Comparison of ENCODE assay signal across 28 cellular contexts in genomic region chr1:237931631-237932030, GRCh38. TPM values are rescaled to one million over a fixed set of nuclear protein-coding genes. Genes with fewer than 3 reads are reported as not detected.
DNase-seq lines count a peak whose midpoint lies in the region; ATAC-seq, FAIRE-seq and TF ChIP-seq lines count a peak whose summit lies in the region.
"Had no signal": no experiment of that assay in that cellular context is flagged by ENCODE, and none has a peak within 500 bp of the region (broad histone marks: within the 10 kb centered on the region; RNA-seq: fewer than 3 reads in every experiment).

No MANE protein-coding gene starts in this region.

- no peak overlapping the region for H3K4me3 ChIP-seq in mammary epithelial cell (replicated peaks in 1 of 3; ENCODE audit: insufficient read depth in 1 of 3, low read depth in 2 of 3, low read length in 3 of 3)
- H3K4me3 ChIP-seq in H1 (ENCODE audit: extremely low read depth in 1 of 4, insufficient read depth in 2 of 4, low read depth in 3 of 4, low read length in 4 of 4) = no peak overlapping the region
- H3K4me3 ChIP-seq in MG63 = no peak overlapping the region
- no peak overlapping the region for H3K4me3 ChIP-seq in CD8-positive, alpha-beta memory T cell (ENCODE audit: low read length)
- H3K4me3 ChIP-seq: BLaER1, GM12878, GM23338 had no signal

- H3K56ac ChIP-seq in H1 (replicated peaks; ENCODE audit: insufficient read length, low read depth, low read length) = no peak overlapping the region

- no peak overlapping the region for H4K5ac ChIP-seq in H1 (ENCODE audit: insufficient read length, low read depth, low read length)

- DNase-seq in MCF 10A (ENCODE audit: unreplicated experiment) (no peak), mammary epithelial cell (no peak), UCSD-AML1 (lab: John Stamatoyannopoulos, UW; ENCODE audit: unreplicated experiment) (peak; percentile 13), H1 (ENCODE audit: low read depth in 1 of 2, low spot score in 2 of 2) (no peak), MG63 (no peak)
- no peak for DNase-seq in CD8-positive, alpha-beta memory T cell
- DNase-seq: 8988T; CD4-positive, alpha-beta memory T cell; COR-L47; DMS 273 treated with DMSO at 0.1 percent for 48 hours; DMS53; DND-41; EL; H7; HFFc6 had no signal

- TF ChIP-seq RAD21 in H1 (IDR thresholded peaks at IDR 0.05 in 1 of 2, conservative IDR thresholded peaks at IDR 0.05 in 1 of 2; ENCODE audit: low read depth in 2 of 2, low read length in 2 of 2) = no peak

- TF ChIP-seq POLR2A in H1 (IDR thresholded peaks at IDR 0.05; ENCODE audit: control extremely low read depth in 1 of 2, low read depth in 2 of 2, low read length in 2 of 2) = no peak

- TF ChIP-seq CTCF in MCF 10A (IDR thresholded peaks at IDR 0.05; ENCODE audit: unreplicated experiment) = no peak
- TF ChIP-seq CTCF in mammary epithelial cell (conservative IDR thresholded peaks at IDR 0.05 in 1 of 2, IDR thresholded peaks at IDR 0.05 in 1 of 2; ENCODE audit: extremely low read depth in 1 of 2, insufficient read depth in 1 of 2, low read depth in 1 of 2, low read length in 2 of 2) = no peak
- TF ChIP-seq CTCF in H1 (IDR thresholded peaks at IDR 0.05; ENCODE audit: control extremely low read depth in 1 of 3, insufficient read depth in 1 of 3, low read depth in 1 of 3, low read length in 3 of 3) = no peak

- peak overlapping the region; percentile 21 for H3K27ac Mint-ChIP-seq in MCF 10A (ENCODE audit: low read depth, unreplicated experiment)
- no peak overlapping the region for H3K27ac Mint-ChIP-seq in CD8-positive, alpha-beta memory T cell
- H3K27ac Mint-ChIP-seq: CD14-positive monocyte; CD4-positive, alpha-beta memory T cell; GM23338; HFFc6; IgD-negative memory B cell had no signal

- no peaks in the 10 kb centered on the region for H3K23me2 ChIP-seq in H1 (ENCODE audit: low read depth, low read length)

- H3K4me3 Mint-ChIP-seq in MCF 10A (ENCODE audit: unreplicated experiment) = no peak overlapping the region
- H3K4me3 Mint-ChIP-seq in CD8-positive, alpha-beta memory T cell = no peak overlapping the region
- H3K4me3 Mint-ChIP-seq: CD14-positive monocyte; CD4-positive, alpha-beta memory T cell; GM23338; HFFc6; IgD-negative memory B cell had no signal

- ATAC-seq in HG02938 (IDR thresholded peaks at IDR 0.05; ENCODE audit: unreplicated experiment) = no peak
- ATAC-seq: GM12878, GM23338, HCT116, HepG2 had no signal

- H3K9me3 ChIP-seq in mammary epithelial cell (replicated peaks; ENCODE audit: insufficient read depth, low read length) = no peaks in the 10 kb centered on the region
- no peaks in the 10 kb centered on the region for H3K9me3 ChIP-seq in H1 (ENCODE audit: insufficient read depth in 2 of 2, low read depth in 1 of 2, low read length in 1 of 2)
- H3K9me3 ChIP-seq in MG63 = no peaks in the 10 kb centered on the region
- H3K9me3 ChIP-seq in CD8-positive, alpha-beta memory T cell (ENCODE audit: low read length) = no peaks in the 10 kb centered on the region
- H3K9me3 ChIP-seq: BLaER1 had no signal

- no peak overlapping the region for H4K8ac ChIP-seq in H1 (ENCODE audit: extremely low read depth, insufficient read depth, low read length)

- H3K27me3 ChIP-seq in mammary epithelial cell (ENCODE audit: insufficient read depth, low read length) (no peaks in the 10 kb centered on the region), H1 (replicated peaks in 1 of 4; ENCODE audit: control insufficient read depth in 3 of 4, extremely low read depth in 1 of 4, insufficient read depth in 3 of 4, low read length in 3 of 4) (no peaks in the 10 kb centered on the region), MG63 (no peaks in the 10 kb centered on the region)
- H3K27me3 ChIP-seq in CD8-positive, alpha-beta memory T cell (ENCODE audit: insufficient read depth, low read length, poor library complexity, severe bottlenecking) = no peaks in the 10 kb centered on the region
- H3K27me3 ChIP-seq: BLaER1 had no signal

- POLR2A ChIA-PET in MCF 10A (lab: Yijun Ruan, JAX) (no interaction called here), H1 (lab: Charles Lee; ENCODE audit: partially characterized antibody) (interaction anchor here (0.5 kb wide), 1 partner anchor 95 kb away, joined by 3 read pairs; no protein-coding TSS in a partner anchor)
- POLR2A ChIA-PET in CD8-positive, alpha-beta memory T cell (lab: Charles Lee) = no interaction called here

- H3K4ac ChIP-seq in H1 (replicated peaks; ENCODE audit: insufficient read length, low read depth, low read length) = no peak overlapping the region

- H2BK15ac ChIP-seq in H1 (ENCODE audit: low read length) = no peak overlapping the region

- H3K9ac ChIP-seq in mammary epithelial cell (ENCODE audit: insufficient read depth, low read length) (no peak overlapping the region), H1 (replicated peaks in 1 of 4; ENCODE audit: extremely low read depth in 1 of 4, low read depth in 3 of 4, low read length in 3 of 4) (no peak overlapping the region)
- H3K9ac ChIP-seq: BLaER1 had no signal

- CTCF ChIA-PET in MCF 10A (lab: Yijun Ruan, JAX) (interaction anchor here (0.8 to 1.4 kb wide), 5 partner anchors 13 to 300 kb away, joined by 3 to 4 read pairs (median 3); no protein-coding TSS in a partner anchor), mammary epithelial cell (lab: Charles Lee; ENCODE audit: low non-redundant PET) (no interaction called here), H1 (lab: Charles Lee; ENCODE audit: partially characterized antibody) (interaction anchor here (0.6 to 1.4 kb wide), 4 partner anchors 9 to 80 kb away, joined by 3 to 6 read pairs (median 4); no protein-coding TSS in a partner anchor)
- CTCF ChIA-PET in CD8-positive, alpha-beta memory T cell (lab: Charles Lee) = no interaction called here

- no peak overlapping the region for H3K18ac ChIP-seq in H1 (ENCODE audit: extremely low read depth, low read length)

- H3K36me3 Mint-ChIP-seq in MCF 10A (ENCODE audit: insufficient read depth, unreplicated experiment) = no peaks in the 10 kb centered on the region
- no peaks in the 10 kb centered on the region for H3K36me3 Mint-ChIP-seq in CD8-positive, alpha-beta memory T cell
- H3K36me3 Mint-ChIP-seq: CD14-positive monocyte; CD4-positive, alpha-beta memory T cell; IgD-negative memory B cell had no signal

- H3K27ac ChIP-seq in mammary epithelial cell (ENCODE audit: insufficient read depth, low read depth, low read length) (no peak overlapping the region), H1 (ENCODE audit: low read depth, low read length) (no peak overlapping the region)
- no peak overlapping the region for H3K27ac ChIP-seq in CD8-positive, alpha-beta memory T cell (ENCODE audit: low read depth, low read length)
- H3K27ac ChIP-seq: BLaER1 had no signal

- H3K4me2 ChIP-seq in mammary epithelial cell (ENCODE audit: insufficient read depth, low read depth, low read length) = no peak overlapping the region
- no peak overlapping the region for H3K4me2 ChIP-seq in H1 (ENCODE audit: insufficient read depth in 1 of 2, low read depth in 2 of 2, low read length in 2 of 2)
- H3K4me2 ChIP-seq: BLaER1, GM23338 had no signal

- BruUV-seq in MCF 10A (replicated peaks; lab: Mats Ljungman, UMichigan) = no TSS peak
- BruUV-seq in mammary epithelial cell (replicated peaks; lab: Mats Ljungman, UMichigan) = no TSS peak

- no peak overlapping the region for H3K14ac ChIP-seq in H1 (ENCODE audit: insufficient read length)

- H3K4me1 Mint-ChIP-seq in MCF 10A (ENCODE audit: insufficient read depth, unreplicated experiment) = peaks cover 8% of the 10 kb centered on the region
- no peaks in the 10 kb centered on the region for H3K4me1 Mint-ChIP-seq in CD8-positive, alpha-beta memory T cell
- H3K4me1 Mint-ChIP-seq: CD14-positive monocyte; CD4-positive, alpha-beta memory T cell; GM23338; IgD-negative memory B cell had no signal

- no peak overlapping the region for H2BK5ac ChIP-seq in H1 (ENCODE audit: low read depth, low read length)

- H2BK20ac ChIP-seq in H1 (ENCODE audit: low read length) = no peak overlapping the region

- no peak overlapping the region for H3K23ac ChIP-seq in H1 (ENCODE audit: insufficient read length)

- H3K27me3 Mint-ChIP-seq in MCF 10A (ENCODE audit: insufficient read depth, unreplicated experiment) = no peaks in the 10 kb centered on the region
- H3K27me3 Mint-ChIP-seq in CD8-positive, alpha-beta memory T cell = no peaks in the 10 kb centered on the region
- H3K27me3 Mint-ChIP-seq: CD4-positive, alpha-beta memory T cell; IgD-negative memory B cell had no signal

- H2AFZ ChIP-seq in mammary epithelial cell (ENCODE audit: low read depth, low read length) (no peak overlapping the region), H1 (ENCODE audit: low read length) (0 out of 2 replicates have a peak overlapping the region, but pooled peaks have one; percentile 79)
- H2AFZ ChIP-seq: GM23338 had no signal

- no peak overlapping the region for H2AK5ac ChIP-seq in H1 (ENCODE audit: low read depth, low read length)

- no peaks in the 10 kb centered on the region for H4K20me1 ChIP-seq in mammary epithelial cell (ENCODE audit: insufficient read depth, low read length)
- peaks cover 0 to 1% of the 10 kb centered on the region in 2 experiments for H4K20me1 ChIP-seq in H1 (replicated peaks in 1 of 2; ENCODE audit: control insufficient read depth in 1 of 2, insufficient read depth in 2 of 2, low read length in 2 of 2)
- H4K20me1 ChIP-seq: BLaER1 had no signal

- dilution Hi-C loops in mammary epithelial cell (cut with HindIII; ENCODE audit: low sequenced_read_pairs) = no loop called here

- H2BK12ac ChIP-seq in H1 (ENCODE audit: low read depth, low read length) = no peak overlapping the region

- H3K79me1 ChIP-seq in H1 (ENCODE audit: low read depth, low read length) = no peaks in the 10 kb centered on the region

- peaks cover 17% of the 10 kb centered on the region for H3K4me1 ChIP-seq in mammary epithelial cell (ENCODE audit: insufficient read depth, low read length)
- no peaks in the 10 kb centered on the region for H3K4me1 ChIP-seq in H1 (replicated peaks in 1 of 4; ENCODE audit: control insufficient read depth in 3 of 4, insufficient read depth in 4 of 4, low read length in 3 of 4)
- H3K4me1 ChIP-seq in CD8-positive, alpha-beta memory T cell (ENCODE audit: insufficient read depth, low read length) = no peaks in the 10 kb centered on the region
- H3K4me1 ChIP-seq: BLaER1 had no signal

- H2BK120ac ChIP-seq in H1 (replicated peaks; ENCODE audit: low read depth, low read length) = no peak overlapping the region

- no peaks in the 10 kb centered on the region for H3K79me2 ChIP-seq in mammary epithelial cell (ENCODE audit: insufficient read depth, low read length)
- H3K79me2 ChIP-seq in H1 (ENCODE audit: control insufficient read depth in 1 of 2, insufficient read depth in 2 of 2, low read length in 2 of 2) = no peaks in the 10 kb centered on the region

- in situ Hi-C loops in mammary epithelial cell (cut with MboI; ENCODE audit: low sequenced_read_pairs in 2 of 2) = no loop called here

- no peaks in the 10 kb centered on the region for H3K36me3 ChIP-seq in mammary epithelial cell (ENCODE audit: insufficient read depth, low read length)
- no peaks in the 10 kb centered on the region for H3K36me3 ChIP-seq in H1 (ENCODE audit: control insufficient read depth in 2 of 4, insufficient read depth in 4 of 4, low read length in 3 of 4)
- H3K36me3 ChIP-seq in MG63 = no peaks in the 10 kb centered on the region
- no peaks in the 10 kb centered on the region for H3K36me3 ChIP-seq in CD8-positive, alpha-beta memory T cell (ENCODE audit: insufficient read depth, low read length)
- H3K36me3 ChIP-seq: BLaER1 had no signal

- no peaks in the 10 kb centered on the region for H3K9me3 Mint-ChIP-seq in MCF 10A (ENCODE audit: unreplicated experiment)
- peaks cover 0 to 4% (median 0%) of the 10 kb centered on the region in 5 donors for H3K9me3 Mint-ChIP-seq in CD8-positive, alpha-beta memory T cell
- H3K9me3 Mint-ChIP-seq: GM23338, HFFc6 had no signal

- intact Hi-C loops in MCF 10A (cut with micrococcal nuclease) = no loop called here
- intact Hi-C loops in mammary epithelial cell (cut with micrococcal nuclease) = loop anchor here (5.0 kb wide), 1 partner anchor 131 kb away; no protein-coding TSS in a partner anchor

- WGBS in mammary epithelial cell (ENCODE audit: low coverage, missing lambda C conversion rate) = 95% methylated on average over 4 of the region's 4 CpGs
- 98% methylated on average over 4 of the region's 4 CpGs; no CpG with 5 or more reads in 1 of the 2 experiments for whole genome bisulfite sequencing in H1 (ENCODE audit: extremely low coverage in 1 of 2, insufficient coverage in 1 of 2, insufficient read length in 1 of 2, insufficient replicate concordance in 2 of 2, low coverage in 1 of 2, low lambda C conversion rate in 2 of 2, missing lambda C conversion rate in 1 of 2), 2 experiments

- FAIRE-seq in H1 (lab: Jason Lieb, UNC) = no peak
- FAIRE-seq: GM12878, GM19239, HepG2, HTR-8/SVneo had no signal

- no peak overlapping the region for H4K91ac ChIP-seq in H1 (replicated peaks; ENCODE audit: insufficient read length, low read length)

- no peak for TF ChIP-seq EP300 in H1 (IDR thresholded peaks at IDR 0.05; ENCODE audit: borderline replicate concordance in 1 of 2, low read depth in 2 of 2, low read length in 2 of 2)

RNA-seq across cellular contexts. Expression of gene ZP4, which starts 40.9 kb away (rescaled TPM):
- total RNA-seq in MCF 10A (2022) (not detected in 2 replicates), mammary epithelial cell (under 1 TPM in 1 of 2 donors, not detected in 1; 0.71 TPM)
- polyA plus RNA-seq in mammary epithelial cell (0.36 TPM), H1 (2011; rRNA removed) (not detected in 2 replicates)
- polyA minus RNA-seq in mammary epithelial cell = 4.1 TPM
- total RNA-seq in H1 (2021; fragmentation: NEBNext Ultra II Directional; extraction: Animal tissue kit (Norgen Biotek cat#: 25700)) = not detected in 2 replicates
- not detected for polyA plus RNA-seq in H1 (2011; cell fraction: cytosol; rRNA removed)
- polyA plus RNA-seq in H1 (2011; cell fraction: nucleus; rRNA removed) = not detected
- not detected in 4 replicates for polyA plus RNA-seq in H1 (2012, experiment 1 of 2)
- not detected for polyA plus RNA-seq in H1 (2012, experiment 2 of 2)
- not detected for polyA plus RNA-seq in H1 (2013, experiment 1 of 2)
- not detected for polyA plus RNA-seq in H1 (2013, experiment 2 of 2)
- 0.12 TPM in 1 of 2 replicates, not detected in the other for polyA minus RNA-seq in H1 (2011; rRNA and poly(A)+ RNA removed)
- polyA minus RNA-seq in H1 (2011; cell fraction: cytosol; rRNA and poly(A)+ RNA removed) = not detected
- polyA minus RNA-seq in H1 (2011; cell fraction: nucleus; rRNA and poly(A)+ RNA removed) = not detected
- not detected in 2 replicates for total RNA-seq in MG63 (2014; rRNA removed; shearing (Covaris generic); ENCODE audit: low replicate concordance)
- not detected for total RNA-seq in CD8-positive, alpha-beta memory T cell
- not detected for polyA plus RNA-seq in CD8-positive, alpha-beta memory T cell
- total RNA-seq: A673; CD4-positive, alpha-beta memory T cell; G401; GM12878; GM23338; H7; HepG2; HFFc6 had no signal
- polyA plus RNA-seq: AG04450; CD14-positive monocyte; CD4-positive, alpha-beta memory T cell; GM23338; HepG2; IgD-negative memory B cell had no signal

Comparison
In these comparisons a context has a peak if more than half of its experiments do, and no peak if none do; other contexts are left out.
1. CTCF ChIA-PET loops: an anchor here in MCF 10A (0.8 to 1.4 kb wide) and H1 (0.6 to 1.4 kb wide); none called in mammary epithelial cell and CD8-positive, alpha-beta memory T cell.